ENCODE assay signal across 9 cellular contexts in the genomic region with DNA sequence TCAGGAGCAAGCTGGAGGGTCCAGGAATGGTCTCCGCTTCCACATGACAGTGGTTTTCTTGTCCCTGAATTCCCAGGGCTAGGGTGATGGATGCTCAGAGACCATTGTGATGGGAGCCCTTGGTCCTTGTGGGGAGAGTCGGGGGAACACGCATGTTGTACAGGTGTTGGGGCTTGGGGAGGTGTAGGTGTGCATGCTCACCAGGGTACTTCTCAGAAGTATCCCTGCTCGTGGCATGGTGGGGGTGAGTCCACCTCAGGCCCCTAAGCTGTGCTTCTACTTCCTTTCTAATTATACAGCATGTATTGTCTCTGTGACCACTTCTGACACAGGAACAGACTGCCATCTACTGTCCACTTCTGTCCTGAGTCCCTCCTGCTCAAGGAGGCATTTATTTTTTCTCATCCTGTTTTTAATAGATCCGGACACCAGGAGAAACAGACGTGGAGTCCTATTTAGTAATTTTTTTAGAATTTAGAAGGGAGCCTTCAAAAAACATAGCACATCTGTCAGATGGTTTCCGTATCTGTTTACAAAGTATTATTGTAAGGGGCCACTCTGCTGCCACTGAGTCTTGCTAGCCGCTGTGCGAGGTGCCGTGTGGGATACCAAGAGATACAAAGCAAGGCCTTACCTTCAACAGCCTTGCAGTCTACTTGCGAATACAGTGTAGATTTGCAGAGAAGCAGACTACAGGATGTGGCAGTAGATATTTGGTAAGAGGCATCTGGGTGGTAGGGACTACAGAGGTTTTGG. TPM values are rescaled to one million over a fixed set of nuclear protein-coding genes. Genes with fewer than 3 reads are reported as not detected.
DNase-seq lines count a peak whose midpoint lies in the region; ATAC-seq and TF ChIP-seq lines count a peak whose summit lies in the region.
"Had no signal": no experiment of that assay in that cellular context is flagged by ENCODE, and none has a peak within 500 bp of the region (broad histone marks: within the 10 kb centered on the region; RNA-seq: fewer than 3 reads in every experiment).

No MANE protein-coding gene starts in this region.

- TF ChIP-seq CTCF in AG10803 (conservative IDR thresholded peaks at IDR 0.05; ENCODE audit: low read length) (peak; percentile 72), RWPE1 (conservative IDR thresholded peaks at IDR 0.05; ENCODE audit: low read depth) (no peak)

- H3K4me3 ChIP-seq in AG10803 (ENCODE audit: low read length) = no peak overlapping the region

- ATAC-seq in GM19467 (IDR thresholded peaks at IDR 0.05; ENCODE audit: unreplicated experiment) (no peak), GM21723 (IDR thresholded peaks at IDR 0.05; ENCODE audit: unreplicated experiment) (no peak)

- CTCF ChIA-PET in RWPE1 (lab: Yijun Ruan, JAX) = interaction anchor here (0.5 to 0.8 kb wide), 7 partner anchors 19 to 807 kb away, joined by 3 to 8 read pairs (median 4); no protein-coding TSS in a partner anchor

- H3K27ac ChIP-seq in RWPE1 = no peak overlapping the region

- peak; percentile 75 for DNase-seq in AG10803 (ENCODE audit: low read depth)
- DNase-seq in HS-5 (ENCODE audit: low read depth) = peak; percentile 34
- peak; percentile 27 for DNase-seq in RWPE1 (ENCODE audit: low spot score)
- DNase-seq in glomerular endothelial cell (ENCODE audit: extremely low read depth, low read depth, low spot score) = peak; percentile 2
- peak; percentile 26 for DNase-seq in smooth muscle cell of the brain vasculature (ENCODE audit: low read depth, low spot score)
- DNase-seq in NOMO-1 (lab: John Stamatoyannopoulos, UW; ENCODE audit: unreplicated experiment in 2 of 2) = no peak

- POLR2A ChIA-PET in RWPE1 (lab: Yijun Ruan, JAX; ENCODE audit: low non-redundant PET) = no interaction called here

RNA-seq across cellular contexts. Expression of a gene that starts 10.5 kb away (rescaled TPM):
- total RNA-seq in glomerular endothelial cell = 0.39 TPM in 1 of 2 replicates, not detected in the other
- total RNA-seq: subcutaneous adipose tissue had no signal

Comparison
In these comparisons a context has a peak if more than half of its experiments do, and no peak if none do; other contexts are left out.
1. DNase-seq: peak in AG10803 (single experiment), HS-5 (single experiment), RWPE1 (single experiment), glomerular endothelial cell (single experiment) and smooth muscle cell of the brain vasculature (single experiment); none in NOMO-1 (0 of 2).